8 cellular contexts compared by ENCODE assay signal in the genomic region with DNA sequence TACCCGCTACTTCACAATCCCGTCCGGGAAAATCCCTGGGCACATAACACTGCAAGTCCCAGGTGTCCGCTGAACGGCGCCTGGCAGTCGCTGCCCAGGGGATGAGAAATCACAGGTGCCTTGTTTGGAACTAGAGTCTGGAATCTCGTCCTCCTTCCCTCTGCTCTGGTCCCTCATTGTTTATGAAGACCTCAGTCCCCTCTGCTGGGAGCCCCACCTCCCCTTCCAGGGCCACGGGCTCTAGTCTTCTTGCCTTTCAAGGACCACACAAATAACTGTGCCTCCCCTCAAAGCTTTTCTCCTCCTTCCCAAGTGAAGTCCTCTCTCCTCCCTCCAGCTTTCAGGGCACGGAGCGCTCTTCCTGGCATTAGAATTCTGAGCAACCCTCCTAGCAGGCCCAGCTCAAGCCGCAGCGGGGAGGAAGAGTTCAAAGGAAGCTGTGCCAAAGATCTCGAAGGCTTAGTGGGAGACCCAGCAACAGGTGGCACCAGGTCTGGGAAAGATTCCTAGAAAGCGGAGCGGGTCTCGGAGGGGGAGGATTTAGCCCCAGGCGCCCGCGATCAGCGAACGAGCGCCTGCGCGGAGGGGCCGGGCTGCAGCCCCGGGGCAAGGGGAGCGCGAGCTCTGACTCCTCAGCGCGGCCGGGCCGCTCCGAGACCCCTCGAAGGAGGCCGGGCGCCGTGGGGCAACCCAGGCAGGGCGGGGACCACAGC. TPM values are rescaled to one million over a fixed set of nuclear protein-coding genes. Genes with fewer than 3 reads are reported as not detected.
DNase-seq lines count a peak whose midpoint lies in the region; ATAC-seq and TF ChIP-seq lines count a peak whose summit lies in the region.
"Not testable (repeated sequence)": the region's sequence is repeated elsewhere in the genome, so short reads cannot be mapped to it uniquely, and the experiment has no call there.

No MANE protein-coding gene starts in this region.

- H3K4me1 Mint-ChIP-seq in activated naive CD8-positive, alpha-beta T cell (ENCODE audit: low read depth), result peaks cover 49% of the 10 kb centered on the region
- peaks cover 52% of the 10 kb centered on the region for H3K4me1 Mint-ChIP-seq in stimulated activated memory B cell treated with anti-CD40 and anti-IgM and Interleukin-4, amounts not matched to agents 10 μg/mL and 1 μg/mL and 100 μg/mL, for 72 hours

- not testable (repeated sequence) for H3K36me3 Mint-ChIP-seq in activated naive CD8-positive, alpha-beta T cell
- H3K36me3 Mint-ChIP-seq in stimulated activated memory B cell treated with anti-CD40 and anti-IgM and Interleukin-4, amounts not matched to agents 10 μg/mL and 1 μg/mL and 100 μg/mL, for 72 hours, result peaks cover 12% of the 10 kb centered on the region

- peak overlapping the region; percentile 79 for H3K27ac Mint-ChIP-seq in activated naive CD8-positive, alpha-beta T cell
- H3K27ac Mint-ChIP-seq in stimulated activated memory B cell treated with anti-CD40 and anti-IgM and Interleukin-4, amounts not matched to agents 10 μg/mL and 1 μg/mL and 100 μg/mL, for 72 hours, result peak overlapping the region; percentile 84

- not testable (repeated sequence) for H3K27me3 Mint-ChIP-seq in activated naive CD8-positive, alpha-beta T cell; stimulated activated memory B cell treated with anti-CD40 and anti-IgM and Interleukin-4, amounts not matched to agents 10 μg/mL and 1 μg/mL and 100 μg/mL, for 72 hours

- H3K9me3 Mint-ChIP-seq in activated naive CD8-positive, alpha-beta T cell (ENCODE audit: low read depth); stimulated activated memory B cell treated with anti-CD40 and anti-IgM and Interleukin-4, amounts not matched to agents 10 μg/mL and 1 μg/mL and 100 μg/mL, for 72 hours: not testable (repeated sequence)

- peak overlapping the region; percentile 64 to 75 for H3K4me3 ChIP-seq in foreskin fibroblast (ENCODE audit: low read depth in 1 of 2, low read length in 2 of 2)

- H3K4me3 Mint-ChIP-seq in activated naive CD8-positive, alpha-beta T cell, result peak overlapping the region; percentile 89
- peak overlapping the region; percentile 93 for H3K4me3 Mint-ChIP-seq in stimulated activated memory B cell treated with anti-CD40 and anti-IgM and Interleukin-4, amounts not matched to agents 10 μg/mL and 1 μg/mL and 100 μg/mL, for 72 hours

- DNase-seq in D341Med (ENCODE audit: low spot score), result peak; percentile 78
- DNase-seq in RPMI7951 (ENCODE audit: low read depth), result peak; percentile 30
- DNase-seq in foreskin fibroblast, result peak; percentile 12 to 61
- peak; percentile 95 for DNase-seq in myocyte (ENCODE audit: low read depth)

- ATAC-seq in GM21528 (IDR thresholded peaks at IDR 0.05; ENCODE audit: low FRiP score, unreplicated experiment) (peak; percentile 26), HG03575 (IDR thresholded peaks at IDR 0.05; ENCODE audit: extremely low read depth, insufficient number of reproducible peaks, low FRiP score, unreplicated experiment) (peak; percentile 3)
- peak; percentile 17 for ATAC-seq in stimulated activated memory B cell treated with anti-CD40 and anti-IgM and Interleukin-4, amounts not matched to agents 10 μg/mL and 1 μg/mL and 100 μg/mL, for 72 hours

- not testable (repeated sequence) for TF ChIP-seq CTCF in foreskin fibroblast (IDR thresholded peaks at IDR 0.05; ENCODE audit: low read depth, low read length)

RNA-seq across cellular contexts. Expression of a gene that starts 0.9 kb away (rescaled TPM):
- 14.2 and 19.6 TPM in 2 replicates for total RNA-seq in RPMI7951 (2014; rRNA removed; shearing (Covaris generic))
- total RNA-seq in myocyte, result 8.2 and 15.0 TPM in 2 replicates
- polyA plus RNA-seq in myocyte (2012), result 5.8 TPM

RNA-seq across cellular contexts. Expression of a gene that starts 30.3 kb away (rescaled TPM):
- total RNA-seq in RPMI7951 (2014; rRNA removed; shearing (Covaris generic)), result 82.6 and 86.9 TPM in 2 replicates
- total RNA-seq in myocyte, result 55.5 and 61.6 TPM in 2 replicates
- 40.7 TPM for polyA plus RNA-seq in myocyte (2012)

RNA-seq across cellular contexts. Expression of a gene that starts 31.7 kb away (rescaled TPM):
- total RNA-seq in RPMI7951 (2014; rRNA removed; shearing (Covaris generic)), result 0.96 and 1.3 TPM in 2 replicates
- 0.29 and 0.94 TPM in 2 replicates for total RNA-seq in myocyte
- 0.11 TPM for polyA plus RNA-seq in myocyte (2012)

Comparison
In these comparisons a context has a peak if more than half of its experiments do, and no peak if none do; other contexts are left out.
1. Peak in every context shown above with its lines: DNase-seq, ATAC-seq and H3K4me3 ChIP-seq.
2. DNase-seq: peak in every context shown above with its lines; median percentile 95 in myocyte; 78 in D341Med; 36 in foreskin fibroblast; 30 in RPMI7951.